In genomic region chr19:16661480-16662034, GRCh38 we compare ENCODE assay signal across 8 cellular contexts. TPM values are rescaled to one million over a fixed set of nuclear protein-coding genes. Genes with fewer than 3 reads are reported as not detected.
DNase-seq lines count a peak whose midpoint lies in the region; ATAC-seq and TF ChIP-seq lines count a peak whose summit lies in the region.

No MANE protein-coding gene starts in this region.

- H3K9me3 ChIP-seq in Panc1 (ENCODE audit: control insufficient read depth, insufficient read depth, low read depth, low read length) (no peaks in the 10 kb centered on the region), lung (ENCODE audit: control insufficient read depth in 2 of 2, insufficient read depth in 1 of 2, low read length in 1 of 2) (no peaks in the 10 kb centered on the region)

- H3K36me3 ChIP-seq in Panc1 (ENCODE audit: control insufficient read depth, insufficient read depth, low read length) (peaks cover 9% of the 10 kb centered on the region), lung (ENCODE audit: control insufficient read depth in 2 of 2, insufficient read depth in 2 of 2, low read length in 2 of 2) (peaks cover 0 to 17% of the 10 kb centered on the region in 2 donors)

- 3% methylated on average over 20 to 31 of the region's 31 CpGs for WGBS in lung, 2 donors

- TF ChIP-seq CTCF in Panc1 (IDR thresholded peaks at IDR 0.05) (no peak), coronary artery (IDR thresholded peaks at IDR 0.05) (no peak), lung (IDR thresholded peaks at IDR 0.05; ENCODE audit: control extremely low read depth, extremely low read depth) (no peak)

- peak; percentile 46 for DNase-seq in DMS53 (lab: John Stamatoyannopoulos, UW)
- DNase-seq in DMS53 treated with DMSO at 0.1 percent for 48 hours (lab: John Stamatoyannopoulos, UW; ENCODE audit: unreplicated experiment) = no peak
- DNase-seq in Panc1 (ENCODE audit: low read depth, low spot score) = no peak
- DNase-seq in coronary artery (ENCODE audit: low spot score) = peak; percentile 83
- peak; percentile 31 for DNase-seq in lung (ENCODE audit: low spot score)

- H3K4me1 ChIP-seq in Panc1 (ENCODE audit: control insufficient read depth, insufficient read depth, low read length) (no peaks in the 10 kb centered on the region; the same call in 1 of the 2 replicates), lung (ENCODE audit: control insufficient read depth in 2 of 2, insufficient read depth in 2 of 2, low read length in 2 of 2) (peaks cover 7 to 16% of the 10 kb centered on the region in 2 donors)

- CTCF ChIA-PET in Panc1 (lab: Charles Lee) = interaction anchor here (0.6 kb wide), 1 partner anchor 644 kb away, joined by 3 read pairs; no protein-coding TSS in a partner anchor

- H3K4me3 ChIP-seq in Panc1 (ENCODE audit: low read depth in 2 of 2, low read length in 2 of 2) (peak overlapping the region; percentile 89 to 92), coronary artery (peak overlapping the region; percentile 86), lung (peak overlapping the region; percentile 48)

- H3K27ac ChIP-seq in Panc1 (ENCODE audit: low read length) (peak overlapping the region; percentile 44; the same call in 1 of the 2 replicates), coronary artery (peak overlapping the region; percentile 62 to 96), lung (ENCODE audit: low read depth in 1 of 2, low read length in 1 of 2) (peak overlapping the region; percentile 74 to 78), temporal lobe (ENCODE audit: low read depth, low read length) (peak overlapping the region; percentile 38)

- in situ Hi-C loops in Panc1 (cut with HindIII; ENCODE audit: low pct_unique_long_range_greater_than_20kb, low sequenced_read_pairs) = no loop called here

- BruUV-seq in Panc1 (replicated peaks; lab: Mats Ljungman, UMichigan) = no TSS peak

- POLR2A ChIA-PET in Panc1 (lab: Charles Lee) = no interaction called here

- ATAC-seq in Panc1 (no peak), lung (ENCODE audit: insufficient read depth, low FRiP score) (no peak), HG03565 (IDR thresholded peaks at IDR 0.05; ENCODE audit: unreplicated experiment) (no peak), GM21825 (IDR thresholded peaks at IDR 0.05; ENCODE audit: unreplicated experiment) (no peak)

- intact Hi-C loops in Panc1 (cut with micrococcal nuclease; ENCODE audit: unreplicated experiment) = no loop called here

- H3K27me3 ChIP-seq in Panc1 (ENCODE audit: control insufficient read depth, insufficient read depth, low read length) = no peaks in the 10 kb centered on the region
- H3K27me3 ChIP-seq in lung (ENCODE audit: control insufficient read depth, insufficient read depth) = no peaks in the 10 kb centered on the region

RNA-seq across cellular contexts. Expression of gene TMEM38A, which starts 0.6 kb away (rescaled TPM):
- total RNA-seq in Panc1 (2021; ENCODE audit: unreplicated experiment) (8.4 TPM), lung (1 to 10 TPM; 3.9 to 6.2 TPM), temporal lobe (4.7 TPM)
- polyA plus RNA-seq in Panc1 (2012; ENCODE audit: insufficient read length) = 11.7 TPM
- polyA plus RNA-seq in lung = 1 to 10 TPM; 3.6 to 3.8 TPM

RNA-seq across cellular contexts. Expression of gene SMIM7, which starts 1.6 kb away (rescaled TPM):
- total RNA-seq in Panc1 (2021; ENCODE audit: unreplicated experiment) (70.7 TPM), lung (10 to 100 TPM; 78.8 to 78.9 TPM), temporal lobe (52.1 TPM)
- polyA plus RNA-seq in Panc1 (2012; ENCODE audit: insufficient read length) = 47.5 TPM
- polyA plus RNA-seq in lung = 10 to 100 TPM; 68.0 to 86.3 TPM

RNA-seq across cellular contexts. Expression of gene MED26, which starts 33.6 kb away (rescaled TPM):
- total RNA-seq in Panc1 (2021; ENCODE audit: unreplicated experiment) = 8.8 TPM
- polyA plus RNA-seq in Panc1 (2012; ENCODE audit: insufficient read length) = 6.6 TPM
- total RNA-seq in lung = 10 to 100 TPM in 1 of 2 donors, 1 to 10 TPM in 1; 8.9 to 18.2 TPM
- polyA plus RNA-seq in lung = 1 to 10 TPM; 7.0 to 7.4 TPM
- total RNA-seq in temporal lobe = 4.2 TPM

RNA-seq across cellular contexts. Expression of gene NWD1, which starts 58.1 kb away (rescaled TPM):
- 1.4 TPM for total RNA-seq in Panc1 (2021; ENCODE audit: unreplicated experiment)
- polyA plus RNA-seq in Panc1 (2012; ENCODE audit: insufficient read length) = 0.96 TPM
- total RNA-seq in lung = 1 to 10 TPM; 7.3 to 7.6 TPM
- 1 to 10 TPM in 1 of 2 donors, under 1 TPM in 1; 0.55 to 2.6 TPM for polyA plus RNA-seq in lung
- total RNA-seq in temporal lobe = 0.49 TPM

Comparison
In these comparisons a context has a peak if more than half of its experiments do, and no peak if none do; other contexts are left out.
1. DNase-seq: peak in DMS53 (single experiment), coronary artery (single experiment) and lung (single experiment); none in DMS53 treated with DMSO at 0.1 percent for 48 hours (single experiment) and Panc1 (single experiment).
2. Peak in every context shown above with its lines, with median percentiles within 50 percentile points of each other: H3K27ac ChIP-seq and H3K4me3 ChIP-seq.